Comparison of ENCODE assay signal across 13 cellular contexts in the genomic region with DNA sequence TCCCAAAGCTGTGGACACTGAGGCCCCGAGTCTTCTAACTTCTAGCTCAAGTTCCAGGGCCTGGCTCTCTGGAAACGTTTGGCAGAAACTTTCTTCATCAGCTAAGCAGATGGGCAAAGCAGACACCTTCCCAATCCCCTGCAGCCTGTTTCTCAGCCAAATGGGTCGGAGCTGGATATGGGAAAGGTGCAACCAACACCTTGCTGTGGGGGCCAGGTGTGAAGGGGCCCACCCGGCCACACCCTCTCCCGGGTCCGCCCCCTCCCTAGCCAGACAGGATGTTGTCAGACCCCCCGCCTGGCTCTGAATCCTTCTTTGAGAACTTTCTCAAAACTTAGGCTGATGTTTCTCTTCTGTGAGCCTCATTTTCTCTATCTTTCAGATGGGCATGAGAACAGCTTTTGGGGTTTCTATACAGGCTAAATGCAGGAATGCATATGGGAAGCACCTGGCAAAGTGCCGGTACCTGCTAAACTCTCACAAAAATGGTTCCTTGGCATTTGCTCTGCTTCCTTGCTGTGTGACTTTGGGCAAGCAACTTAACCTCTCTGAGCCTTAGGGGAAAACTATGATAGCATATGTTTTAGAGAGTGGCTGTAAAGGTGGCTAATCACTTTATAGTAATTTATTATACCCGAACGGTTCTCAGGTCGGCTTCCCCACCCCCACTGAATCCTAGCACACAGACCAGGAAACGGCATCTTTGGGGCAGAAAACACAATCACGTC. TPM values are rescaled to one million over a fixed set of nuclear protein-coding genes. Genes with fewer than 3 reads are reported as not detected.
A peak's percentile ranks its signal among the peaks of the same experiment; 100 is the strongest.
DNase-seq lines count a peak whose midpoint lies in the region; ATAC-seq, FAIRE-seq and TF ChIP-seq lines count a peak whose summit lies in the region.
"Had no signal": no experiment of that assay in that cellular context is flagged by ENCODE, and none has a peak within 500 bp of the region (broad histone marks: within the 10 kb centered on the region; RNA-seq: fewer than 3 reads in every experiment).

No MANE protein-coding gene starts in this region.

- H3K27ac ChIP-seq in A549 (peak overlapping the region; percentile 3 to 95; a peak in 3 of 6 replicates), IMR-90 (ENCODE audit: insufficient read depth, low read length) (peak overlapping the region; percentile 80)

- H3K18ac ChIP-seq in IMR-90 (ENCODE audit: low read depth, low read length): no peak overlapping the region; the same call in 1 of the 2 replicates

- H3K4me1 Mint-ChIP-seq in neural crest cell: peaks cover 68% of the 10 kb centered on the region
- peaks cover 10% of the 10 kb centered on the region for H3K4me1 Mint-ChIP-seq in T-helper 2 cell treated with Interferon-gamma antibody and Interleukin-4, amounts not matched to agents 5 μg/mL and 100 μg/mL, for 36 hours (ENCODE audit: low read depth)

- no peak overlapping the region for H3K27ac Mint-ChIP-seq in neural crest cell (ENCODE audit: unreplicated experiment)
- H3K27ac Mint-ChIP-seq in T-helper 2 cell treated with Interferon-gamma antibody and Interleukin-4, amounts not matched to agents 5 μg/mL and 100 μg/mL, for 36 hours: no peak overlapping the region

- H3K4me2 ChIP-seq in A549: peak overlapping the region; percentile 95
- H3K4me2 ChIP-seq in IMR-90 (ENCODE audit: low read depth, low read length): peak overlapping the region; percentile 98

- no peak overlapping the region for H2BK20ac ChIP-seq in IMR-90 (ENCODE audit: low read depth, low read length)

- no peaks in the 10 kb centered on the region for H3K27me3 ChIP-seq in IMR-90 (ENCODE audit: control insufficient read depth, insufficient read depth, low read length)

- POLR2A ChIA-PET in A549 (lab: Yijun Ruan, JAX): interaction anchor here (6.8 kb wide), 1 partner anchor 85 kb away, joined by 79 read pairs; no protein-coding TSS in a partner anchor
- POLR2A ChIA-PET in IMR-90 (lab: Charles Lee; ENCODE audit: unreplicated experiment): interaction anchor here (0.7 to 1.1 kb wide), 2 partner anchors 86 to 87 kb away, joined by 3 read pairs; no protein-coding TSS in a partner anchor

- DNase-seq in A549 (ENCODE audit: low read depth in 1 of 2, low spot score in 1 of 2) (no peak), IMR-90 (no peak), epithelial cell of proximal tubule (ENCODE audit: low read depth) (no peak), neural crest cell (ENCODE audit: low read depth, low spot score) (no peak), cortex of kidney (lab: John Stamatoyannopoulos, UW) (no peak), GM19239 (ENCODE audit: insufficient read length, low spot score) (no peak)
- DNase-seq in T-helper 2 cell treated with Interferon-gamma antibody and Interleukin-4, amounts not matched to agents 5 μg/mL and 100 μg/mL, for 36 hours (ENCODE audit: low spot score): no peak
- DNase-seq in activated CD4-positive, alpha-beta T cell treated with anti-CD3 and anti-CD28 coated beads, Interleukin-2, amount 50 U/mL, for 1 hour: no peak
- DNase-seq: activated CD4-positive, alpha-beta T cell treated with anti-CD3 and anti-CD28 coated beads, Interleukin-2, amount 50 U/mL, for 48 hours; amniotic stem cell; NCI-H1694; SHP77 treated with DMSO at 0.1 percent for 48 hours had no signal

- peak overlapping the region; percentile 96 for H3K14ac ChIP-seq in IMR-90 (replicated peaks; ENCODE audit: low read depth, low read length)

- H3K56ac ChIP-seq in IMR-90 (ENCODE audit: extremely low read depth, insufficient read depth, low read length): 0 out of 2 replicates have a peak overlapping the region, but pooled peaks have one; percentile 22

- dilution Hi-C loops in IMR-90 (cut with HindIII; ENCODE audit: low sequenced_read_pairs, unreplicated experiment): no loop called here

- no peak overlapping the region for H2BK15ac ChIP-seq in IMR-90 (ENCODE audit: low read depth, low read length)

- TF ChIP-seq CTCF in A549 (IDR thresholded peaks at IDR 0.05) (no peak), IMR-90 (conservative IDR thresholded peaks at IDR 0.05; ENCODE audit: low read depth, low read length) (no peak), epithelial cell of proximal tubule (conservative IDR thresholded peaks at IDR 0.05; ENCODE audit: low read depth, low read length) (no peak), neural crest cell (conservative IDR thresholded peaks at IDR 0.05) (no peak)

- CTCF ChIA-PET in A549 (lab: Yijun Ruan, JAX): interaction anchor here (0.6 to 28.4 kb wide), 5 partner anchors 10 to 186 kb away, joined by 3 to 1049 read pairs (median 4); no protein-coding TSS in a partner anchor
- CTCF ChIA-PET in IMR-90 (lab: Yijun Ruan, JAX): interaction anchor here (2.2 kb wide), 1 partner anchor 86 kb away, joined by 17 read pairs; no protein-coding TSS in a partner anchor

- H4K5ac ChIP-seq in IMR-90 (ENCODE audit: low read depth, low read length): 0 out of 2 replicates have a peak overlapping the region, but pooled peaks have one; percentile 1

- H3K4me3 Mint-ChIP-seq in neural crest cell: peak overlapping the region; percentile 93
- no peak overlapping the region for H3K4me3 Mint-ChIP-seq in T-helper 2 cell treated with Interferon-gamma antibody and Interleukin-4, amounts not matched to agents 5 μg/mL and 100 μg/mL, for 36 hours

- H3K9me3 ChIP-seq in A549 (no peaks in the 10 kb centered on the region), IMR-90 (ENCODE audit: control insufficient read depth, insufficient read depth, low read length) (no peaks in the 10 kb centered on the region)
- H3K9me3 ChIP-seq: prostate gland had no signal

- no peak for TF ChIP-seq RAD21 in A549 (conservative IDR thresholded peaks at IDR 0.05 in 1 of 2, IDR thresholded peaks at IDR 0.05 in 1 of 2)
- TF ChIP-seq RAD21 in IMR-90 (IDR thresholded peaks at IDR 0.05; ENCODE audit: low read length): no peak

- H4K8ac ChIP-seq in IMR-90 (ENCODE audit: low read depth in 2 of 2, low read length in 2 of 2): peak overlapping the region; percentile 41 to 71; a peak in 3 of 4 replicates

- H2BK5ac ChIP-seq in IMR-90 (ENCODE audit: low read depth, low read length, poor library complexity, severe bottlenecking): peak overlapping the region; percentile 31

- H4K20me1 ChIP-seq in IMR-90 (ENCODE audit: insufficient read depth, low read length): peaks cover 7% of the 10 kb centered on the region

- in situ Hi-C loops in IMR-90 (cut with MboI; ENCODE audit: low sequenced_read_pairs): loop anchor here (5.0 kb wide), 2 partner anchors 88 to 193 kb away; no protein-coding TSS in a partner anchor

- peak overlapping the region; percentile 93 for H3K9ac ChIP-seq in IMR-90 (ENCODE audit: low read depth, low read length)

- ATAC-seq in A549 (no peak), IMR-90 (ENCODE audit: low read depth) (no peak)

- H2AK5ac ChIP-seq in IMR-90 (ENCODE audit: low read depth, low read length): peak overlapping the region; percentile 76; the same call in 1 of the 2 replicates

- peak overlapping the region; percentile 82 for H2AFZ ChIP-seq in IMR-90 (replicated peaks; ENCODE audit: low read length, poor library complexity)

- no peak for TF ChIP-seq EP300 in A549 (IDR thresholded peaks at IDR 0.05)

- TSS peak; percentile 56 for BruUV-seq in IMR-90 (replicated peaks; lab: Mats Ljungman, UMichigan)

- H3K9me1 ChIP-seq in IMR-90 (ENCODE audit: insufficient read depth, low read length): peaks cover 16% of the 10 kb centered on the region

- no peaks in the 10 kb centered on the region for H3K9me3 Mint-ChIP-seq in neural crest cell
- H3K9me3 Mint-ChIP-seq in T-helper 2 cell treated with Interferon-gamma antibody and Interleukin-4, amounts not matched to agents 5 μg/mL and 100 μg/mL, for 36 hours: no peaks in the 10 kb centered on the region

- peaks cover 66% of the 10 kb centered on the region for H3K4me1 ChIP-seq in A549
- peaks cover 38% of the 10 kb centered on the region for H3K4me1 ChIP-seq in IMR-90 (ENCODE audit: control insufficient read depth, insufficient read depth, low read length)

- peaks cover 29% of the 10 kb centered on the region for H3K27me3 Mint-ChIP-seq in neural crest cell (ENCODE audit: low read depth)
- peaks cover 26% of the 10 kb centered on the region for H3K27me3 Mint-ChIP-seq in T-helper 2 cell treated with Interferon-gamma antibody and Interleukin-4, amounts not matched to agents 5 μg/mL and 100 μg/mL, for 36 hours (ENCODE audit: low read depth)

- peaks cover 8 to 64% of the 10 kb centered on the region in 2 experiments; a peak in 3 of 4 replicates for H3K79me1 ChIP-seq in IMR-90 (ENCODE audit: low read depth in 1 of 2, low read length in 2 of 2)

- peak overlapping the region; percentile 20 for H4K91ac ChIP-seq in IMR-90 (ENCODE audit: insufficient read depth, low read depth, low read length)

- peak overlapping the region; percentile 86 for H2AK9ac ChIP-seq in IMR-90 (replicated peaks; ENCODE audit: low read depth, low read length, poor library complexity)

- H3K4ac ChIP-seq in IMR-90 (ENCODE audit: low read depth, low read length): peak overlapping the region; percentile 71

- intact Hi-C loops in IMR-90 (cut with micrococcal nuclease): loop anchor here (2.0 kb wide), 1 partner anchor 46 kb away; no protein-coding TSS in a partner anchor

- H2BK120ac ChIP-seq in IMR-90 (ENCODE audit: low read depth, low read length): peak overlapping the region; percentile 35

- peak overlapping the region; percentile 69 for H3K4me3 ChIP-seq in A549
- H3K4me3 ChIP-seq in IMR-90 (ENCODE audit: insufficient read depth, low read depth, low read length): peak overlapping the region; percentile 92
- H3K4me3 ChIP-seq in epithelial cell of proximal tubule (ENCODE audit: low read depth, low read length): peak overlapping the region; percentile 75

- peak overlapping the region; percentile 86 for H3K23ac ChIP-seq in IMR-90 (ENCODE audit: low read depth, low read length)

- FAIRE-seq in A549 (lab: Jason Lieb, UNC) (no peak), GM19239 (lab: Jason Lieb, UNC) (no peak)

- no peaks in the 10 kb centered on the region for H3K36me3 Mint-ChIP-seq in neural crest cell (ENCODE audit: low read depth)
- H3K36me3 Mint-ChIP-seq in T-helper 2 cell treated with Interferon-gamma antibody and Interleukin-4, amounts not matched to agents 5 μg/mL and 100 μg/mL, for 36 hours (ENCODE audit: low read depth): no peaks in the 10 kb centered on the region

- 76% methylated on average over 13 of the region's 13 CpGs for WGBS in A549 (ENCODE audit: missing lambda C conversion rate)
- 0% methylated on average over 1 of the region's 13 CpGs; no CpG with 5 or more reads in 1 of the 2 experiments for WGBS in IMR-90 (ENCODE audit: extremely low coverage in 2 of 2, insufficient read length in 1 of 2), 2 experiments

- H3K36me3 ChIP-seq in IMR-90 (ENCODE audit: control insufficient read depth, insufficient read depth, low read length): peaks cover 15% of the 10 kb centered on the region
- H3K36me3 ChIP-seq: prostate gland had no signal

- TF ChIP-seq POLR2A in A549 (IDR thresholded peaks at IDR 0.05; ENCODE audit: low read length): no peak
- peak; percentile 11; the same call in 1 of the 2 replicates for TF ChIP-seq POLR2A in IMR-90 (IDR thresholded peaks at IDR 0.05; ENCODE audit: low read depth, low read length)

RNA-seq across cellular contexts. Expression of gene SNAI1, which starts 1.8 kb away (rescaled TPM):
- polyA plus RNA-seq in A549 (2011; rRNA removed) (7.0 and 7.2 TPM in 2 replicates), A549 (2017; fragmentation: RNase III; extraction: RNeasy Plus Mini Kit Qiagen cat#74134 plus additional on column Dnase treatment) (8.0 to 11.1 TPM (median 10.7 TPM) in 3 replicates), IMR-90 (2012; rRNA removed) (13.7 and 14.9 TPM in 2 replicates)
- 14.0 and 21.4 TPM in 2 replicates for polyA plus RNA-seq in A549 (2012; cell fraction: cytosol; rRNA removed)
- polyA plus RNA-seq in A549 (2012; cell fraction: nucleus; rRNA removed): 22.7 and 28.4 TPM in 2 replicates
- polyA minus RNA-seq in A549 (2011; rRNA and poly(A)+ RNA removed): 3.8 and 6.0 TPM in 2 replicates
- total RNA-seq in IMR-90 (2012; rRNA removed) (0.54 and 0.83 TPM in 2 replicates), epithelial cell of proximal tubule (1.4 and 2.0 TPM in 2 replicates), neural crest cell (12.5 and 12.9 TPM in 2 replicates)
- polyA plus RNA-seq in IMR-90 (2012; cell fraction: cytosol; rRNA removed): 10.8 and 34.1 TPM in 2 replicates
- polyA plus RNA-seq in IMR-90 (2012; cell fraction: nucleus; rRNA removed; ENCODE audit: low replicate concordance): 54.0 and 64.7 TPM in 2 replicates

RNA-seq across cellular contexts. Expression of gene RNF114, which starts 48.4 kb away (rescaled TPM):
- polyA plus RNA-seq in A549 (2011; rRNA removed): 44.8 and 67.8 TPM in 2 replicates
- 68.9 and 80.2 TPM in 2 replicates for polyA plus RNA-seq in A549 (2012; cell fraction: cytosol; rRNA removed)
- polyA plus RNA-seq in A549 (2012; cell fraction: nucleus; rRNA removed): 101 and 123 TPM in 2 replicates
- polyA plus RNA-seq in A549 (2017; fragmentation: RNase III; extraction: RNeasy Plus Mini Kit Qiagen cat#74134 plus additional on column Dnase treatment): 43.1 to 47.0 TPM (median 44.0 TPM) in 3 replicates
- polyA minus RNA-seq in A549 (2011; rRNA and poly(A)+ RNA removed): 42.6 and 51.8 TPM in 2 replicates
- 44.6 and 49.7 TPM in 2 replicates for total RNA-seq in IMR-90 (2012; rRNA removed)
- polyA plus RNA-seq in IMR-90 (2012; rRNA removed): 55.0 and 62.3 TPM in 2 replicates
- 122 and 166 TPM in 2 replicates for polyA plus RNA-seq in IMR-90 (2012; cell fraction: cytosol; rRNA removed)
- 88.0 and 111 TPM in 2 replicates for polyA plus RNA-seq in IMR-90 (2012; cell fraction: nucleus; rRNA removed; ENCODE audit: low replicate concordance)
- total RNA-seq in epithelial cell of proximal tubule: 152 and 157 TPM in 2 replicates
- 53.0 and 59.0 TPM in 2 replicates for total RNA-seq in neural crest cell
